ENCODE assay signal across 1 cellular context in the genomic region with DNA sequence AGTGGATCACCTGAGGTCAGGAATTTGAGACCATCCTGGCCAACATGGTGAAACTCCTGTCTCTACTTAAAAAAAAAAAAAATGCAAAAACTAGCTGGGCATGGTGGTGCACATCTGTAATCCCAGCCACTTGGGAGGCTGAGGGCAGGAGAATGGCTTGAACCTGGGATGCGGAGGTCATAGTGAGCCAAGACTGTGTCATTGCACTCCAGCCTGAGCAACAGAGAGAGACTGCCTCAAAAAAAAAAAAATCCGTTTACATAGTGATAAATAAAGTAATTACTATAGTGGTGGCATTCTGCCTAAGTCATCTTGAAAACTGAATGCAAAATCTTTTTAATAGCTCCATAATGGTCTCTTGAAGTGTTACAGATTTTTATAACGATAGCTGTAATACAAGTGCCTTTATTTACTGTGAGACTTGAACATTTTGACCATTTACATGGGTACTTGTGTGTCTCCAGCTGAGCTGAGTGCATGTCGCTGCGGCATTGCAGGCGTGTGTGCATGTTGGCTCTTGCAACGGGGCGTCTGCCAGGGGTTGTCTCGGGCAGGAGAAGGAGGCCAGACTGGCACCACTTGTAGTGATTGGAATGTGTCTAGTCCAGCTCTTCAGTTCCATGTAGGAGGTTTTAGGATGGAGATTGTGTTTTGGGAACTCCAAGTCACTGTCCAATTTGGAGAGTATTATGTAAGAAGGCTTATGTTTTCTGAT.
TF ChIP-seq lines count a peak whose summit lies in the region.

No MANE protein-coding gene starts in this region.

TF ChIP-seq in IMR-90, 13 proteins besides CTCF, POLR2A, EP300 and RAD21 (continued from another document):
- TF ChIP-seq, protein P1, sequence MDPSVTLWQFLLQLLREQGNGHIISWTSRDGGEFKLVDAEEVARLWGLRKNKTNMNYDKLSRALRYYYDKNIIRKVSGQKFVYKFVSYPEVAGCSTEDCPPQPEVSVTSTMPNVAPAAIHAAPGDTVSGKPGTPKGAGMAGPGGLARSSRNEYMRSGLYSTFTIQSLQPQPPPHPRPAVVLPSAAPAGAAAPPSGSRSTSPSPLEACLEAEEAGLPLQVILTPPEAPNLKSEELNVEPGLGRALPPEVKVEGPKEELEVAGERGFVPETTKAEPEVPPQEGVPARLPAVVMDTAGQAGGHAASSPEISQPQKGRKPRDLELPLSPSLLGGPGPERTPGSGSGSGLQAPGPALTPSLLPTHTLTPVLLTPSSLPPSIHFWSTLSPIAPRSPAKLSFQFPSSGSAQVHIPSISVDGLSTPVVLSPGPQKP (IDR thresholded peaks at IDR 0.05; ENCODE audit: borderline replicate concordance, low read depth, low read length), result no peak
- no peak for TF ChIP-seq MAFK (IDR thresholded peaks at IDR 0.05; ENCODE audit: low read depth, low read length)
- no peak for TF ChIP-seq SMC3 (IDR thresholded peaks at IDR 0.05; ENCODE audit: low read depth, low read length)
- TF ChIP-seq, protein P2, sequence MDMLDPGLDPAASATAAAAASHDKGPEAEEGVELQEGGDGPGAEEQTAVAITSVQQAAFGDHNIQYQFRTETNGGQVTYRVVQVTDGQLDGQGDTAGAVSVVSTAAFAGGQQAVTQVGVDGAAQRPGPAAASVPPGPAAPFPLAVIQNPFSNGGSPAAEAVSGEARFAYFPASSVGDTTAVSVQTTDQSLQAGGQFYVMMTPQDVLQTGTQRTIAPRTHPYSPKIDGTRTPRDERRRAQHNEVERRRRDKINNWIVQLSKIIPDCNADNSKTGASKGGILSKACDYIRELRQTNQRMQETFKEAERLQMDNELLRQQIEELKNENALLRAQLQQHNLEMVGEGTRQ (IDR thresholded peaks at IDR 0.05; ENCODE audit: low read depth, low read length), result no peak
- TF ChIP-seq RFX5 (IDR thresholded peaks at IDR 0.05; ENCODE audit: low read depth, low read length), result no peak
- TF ChIP-seq CEBPB (IDR thresholded peaks at IDR 0.05; ENCODE audit: low read depth, low read length), result no peak
